In genomic region chr1:25831569-25832196, GRCh38 we compare ENCODE assay signal across 1 cellular context.
TF ChIP-seq lines count a peak whose summit lies in the region.

No MANE protein-coding gene starts in this region.

TF ChIP-seq in HepG2, 621 proteins besides CTCF, POLR2A, EP300 and RAD21:
- TF ChIP-seq MEF2D (CRISPR knock-in tag; IDR thresholded peaks at IDR 0.05) (no peak), REPIN1 (CRISPR knock-in tag; IDR thresholded peaks at IDR 0.05; ENCODE audit: borderline replicate concordance, low read depth) (no peak)
